8 cellular contexts compared by ENCODE assay signal in the genomic region with DNA sequence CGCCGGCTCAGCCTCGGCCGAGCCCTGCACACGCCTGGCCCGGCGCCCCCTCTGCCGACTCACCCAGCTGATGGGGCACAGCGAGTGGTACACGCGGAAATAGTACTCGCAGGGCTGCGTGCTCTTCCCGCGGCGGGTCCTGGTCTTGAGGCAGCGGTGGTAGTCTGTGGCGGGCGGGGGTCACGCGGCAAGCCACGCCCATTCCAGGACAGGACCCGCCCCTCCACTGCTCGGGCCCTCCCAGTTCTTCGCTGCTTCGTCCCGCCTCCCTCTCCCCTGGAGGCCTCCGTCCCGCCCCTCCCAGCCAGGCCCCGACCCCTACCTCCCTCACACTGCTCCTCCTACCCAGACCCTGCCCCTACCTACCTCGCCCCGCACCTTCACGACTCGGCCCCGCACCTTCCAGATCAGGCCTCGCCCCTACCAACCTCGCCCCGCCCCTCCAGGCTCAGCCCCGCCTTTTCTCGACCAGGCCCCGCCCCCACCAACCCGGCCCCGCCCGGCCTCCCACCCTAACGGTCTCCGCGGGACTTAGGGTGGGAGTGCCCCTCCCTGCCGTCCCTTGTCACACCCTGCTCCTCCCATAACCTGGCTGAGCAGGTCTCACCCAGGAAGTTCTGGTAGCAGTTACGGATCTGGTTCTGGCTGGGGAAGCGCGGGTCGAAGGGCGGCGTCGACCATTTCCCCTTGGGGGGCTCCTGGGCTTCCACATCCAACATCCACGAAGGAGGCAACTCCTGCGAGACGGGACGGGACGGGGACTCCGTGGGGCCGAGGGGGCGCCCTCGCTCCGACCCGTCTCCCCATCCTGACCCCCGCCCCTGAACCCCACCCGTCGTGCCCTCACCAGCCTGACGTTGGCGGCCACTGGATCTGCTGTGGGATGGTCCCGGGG. TPM values are rescaled to one million over a fixed set of nuclear protein-coding genes. Genes with fewer than 3 reads are reported as not detected.
DNase-seq lines count a peak whose midpoint lies in the region; ATAC-seq and TF ChIP-seq lines count a peak whose summit lies in the region.

No MANE protein-coding gene starts in this region.

- DNase-seq in GM10266 (ENCODE audit: extremely low spot score) (peak; percentile 88), NCI-H2029 (lab: John Stamatoyannopoulos, UW) (peak; percentile 22), ecto neural progenitor cell (ENCODE audit: low spot score) (peak; percentile 86), lower lobe of right lung (peak; percentile 80)
- DNase-seq in activated CD4-positive, alpha-beta T cell treated with anti-CD3 and anti-CD28 coated beads, Interleukin-2, amount 50 U/mL, for 1 hour: peak; percentile 70
- DNase-seq in stimulated activated CD8-positive, alpha-beta memory T cell treated with anti-CD3 and anti-CD28 coated beads, Interleukin-15, amount 100 ng/mL, for 1 hour (ENCODE audit: low read depth): peak; percentile 34

- TF ChIP-seq CTCF in GM10266 (IDR thresholded peaks at IDR 0.05; ENCODE audit: control insufficient read depth, insufficient read depth, low read depth, missing control alignments) (no peak), lower lobe of right lung (IDR thresholded peaks at IDR 0.05) (no peak)

- peak overlapping the region; percentile 53 for H3K4me3 ChIP-seq in lower lobe of right lung

- H3K9me3 ChIP-seq in lower lobe of right lung: no peaks in the 10 kb centered on the region

- intact Hi-C loops in lower lobe of right lung (cut with DNase I): no loop called here

- H3K4me1 ChIP-seq in lower lobe of right lung: peaks cover 8% of the 10 kb centered on the region

- peaks cover 61% of the 10 kb centered on the region for H3K27me3 ChIP-seq in lower lobe of right lung (ENCODE audit: low read depth)

- H3K36me3 ChIP-seq in lower lobe of right lung: no peaks in the 10 kb centered on the region

- H3K27ac ChIP-seq in lower lobe of right lung: no peak overlapping the region

- ATAC-seq in lower lobe of right lung (peak; percentile 72 to 89), GM19023 (IDR thresholded peaks at IDR 0.05; ENCODE audit: unreplicated experiment) (no peak), GM21423 (IDR thresholded peaks at IDR 0.05; ENCODE audit: unreplicated experiment) (no peak)

RNA-seq across cellular contexts. Expression of a gene that starts 0.5 kb away (rescaled TPM):
- total RNA-seq in lower lobe of right lung: not detected

RNA-seq across cellular contexts. Expression of a gene that starts 9.0 kb away (rescaled TPM):
- total RNA-seq in lower lobe of right lung: not detected

RNA-seq across cellular contexts. Expression of a gene that starts 14.4 kb away (rescaled TPM):
- total RNA-seq in lower lobe of right lung: 14.7 TPM

RNA-seq across cellular contexts. Expression of a gene that starts 16.2 kb away (rescaled TPM):
- total RNA-seq in lower lobe of right lung: not detected

RNA-seq across cellular contexts. Expression of a gene that starts 22.6 kb away (rescaled TPM):
- 16.2 TPM for total RNA-seq in lower lobe of right lung

Comparison
In these comparisons a context has a peak if more than half of its experiments do, and no peak if none do; other contexts are left out.
1. DNase-seq: peak in every context shown above with its lines; median percentile 88 in GM10266; 86 in ecto neural progenitor cell; 80 in lower lobe of right lung; 70 in activated CD4-positive, alpha-beta T cell treated with anti-CD3 and anti-CD28 coated beads, Interleukin-2, amount 50 U/mL, for 1 hour; 34 in stimulated activated CD8-positive, alpha-beta memory T cell treated with anti-CD3 and anti-CD28 coated beads, Interleukin-15, amount 100 ng/mL, for 1 hour; 22 in NCI-H2029.
2. ATAC-seq: peak in lower lobe of right lung (2 of 2); none in GM19023 (single experiment) and GM21423 (single experiment).